In the genomic region with DNA sequence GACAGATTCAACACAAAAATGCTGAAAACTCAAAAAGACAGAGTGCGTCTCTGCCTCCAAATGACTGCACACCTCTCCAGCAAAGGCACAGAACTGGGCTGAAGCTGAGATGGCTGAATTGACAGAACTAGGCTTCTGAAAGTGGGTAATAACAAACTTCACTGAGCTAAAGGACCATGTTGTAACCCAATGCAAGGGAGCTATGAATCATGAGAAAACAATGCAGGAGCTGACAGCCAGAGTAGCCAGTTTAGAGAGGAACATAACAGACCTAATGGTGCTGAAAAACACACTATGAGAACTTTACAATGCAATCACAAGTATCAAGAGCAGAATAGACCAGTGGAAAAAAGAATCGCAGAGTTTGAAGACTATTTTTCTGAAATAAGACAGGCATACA, we compare ENCODE assay signal across 12 cellular contexts. TPM values are rescaled to one million over a fixed set of nuclear protein-coding genes. Genes with fewer than 3 reads are reported as not detected.
DNase-seq lines count a peak whose midpoint lies in the region; FAIRE-seq and TF ChIP-seq lines count a peak whose summit lies in the region.
"Had no signal": no experiment of that assay in that cellular context is flagged by ENCODE, and none has a peak within 500 bp of the region (broad histone marks: within the 10 kb centered on the region; RNA-seq: fewer than 3 reads in every experiment).

No MANE protein-coding gene starts in this region.

- TF ChIP-seq POLR2A in H54 (IDR thresholded peaks at IDR 0.05; ENCODE audit: low read depth, low read length) = no peak

- FAIRE-seq in H54 (lab: Jason Lieb, UNC) = peak; percentile 72
- FAIRE-seq: endothelial cell of umbilical vein had no signal

- DNase-seq in H54 (ENCODE audit: insufficient read length, low spot score) = no peak
- DNase-seq in RPMI7951 (ENCODE audit: low read depth) = peak; percentile 92
- DNase-seq in fibroblast of peridontal ligament (ENCODE audit: extremely low read depth) = peak; percentile 39
- DNase-seq in renal cortical epithelial cell (ENCODE audit: low read depth) = peak; percentile 96
- DNase-seq in midbrain (lab: John Stamatoyannopoulos, UW) = no peak
- DNase-seq in caudate nucleus (lab: John Stamatoyannopoulos, UW) = no peak
- no peak for DNase-seq in NCI-H1930 (lab: John Stamatoyannopoulos, UW)
- DNase-seq: activated effector memory CD4-positive, alpha-beta T cell treated with Interleukin-2 at 50 U/mL for 16 hours; NCI-H1105; substantia nigra had no signal

- H3K27ac ChIP-seq in caudate nucleus (ENCODE audit: low read depth, low read length) = no peak overlapping the region
- H3K27ac ChIP-seq: RWPE1 had no signal

RNA-seq across cellular contexts. Expression of a gene that starts 10.1 kb away (rescaled TPM):
- total RNA-seq in RPMI7951 (2014; rRNA removed; shearing (Covaris generic)) = 21.5 and 28.0 TPM in 2 replicates
- 15.3 and 27.3 TPM in 2 replicates for total RNA-seq in renal cortical epithelial cell

RNA-seq across cellular contexts. Expression of a gene that starts 52.6 kb away (rescaled TPM):
- 55.7 and 68.5 TPM in 2 replicates for total RNA-seq in RPMI7951 (2014; rRNA removed; shearing (Covaris generic))
- 23.8 and 66.6 TPM in 2 replicates for total RNA-seq in renal cortical epithelial cell

RNA-seq across cellular contexts. Expression of a gene that starts 52.8 kb away (rescaled TPM):
- 1.5 and 2.5 TPM in 2 replicates for total RNA-seq in RPMI7951 (2014; rRNA removed; shearing (Covaris generic))
- 1.0 and 3.3 TPM in 2 replicates for total RNA-seq in renal cortical epithelial cell

Comparison
In these comparisons a context has a peak if more than half of its experiments do, and no peak if none do; other contexts are left out.
1. DNase-seq: peak in RPMI7951 (single experiment), fibroblast of peridontal ligament (single experiment) and renal cortical epithelial cell (single experiment); none in H54 (single experiment), midbrain (single experiment), caudate nucleus (0 of 61) and NCI-H1930 (0 of 2).